In genomic region chr4:26372525-26373172, GRCh38 we compare ENCODE assay signal across 1 cellular context.
A peak's percentile ranks its signal among the peaks of the same experiment; 100 is the strongest.
TF ChIP-seq lines count a peak whose summit lies in the region.

No MANE protein-coding gene starts in this region.

TF ChIP-seq in HepG2, 621 proteins besides CTCF, POLR2A, EP300 and RAD21 (continued from another document):
- TF ChIP-seq GMEB1 (CRISPR knock-in tag; IDR thresholded peaks at IDR 0.05; ENCODE audit: borderline replicate concordance) (0 out of 2 replicates have a peak, but pooled peaks have one; percentile 22), TFDP2 (CRISPR knock-in tag; IDR thresholded peaks at IDR 0.05) (no peak), ZNF432 (CRISPR knock-in tag; IDR thresholded peaks at IDR 0.05; ENCODE audit: borderline replicate concordance) (no peak), ZNF652 (CRISPR knock-in tag; IDR thresholded peaks at IDR 0.05; ENCODE audit: borderline replicate concordance, low read depth) (no peak), ETS1 (CRISPR knock-in tag; IDR thresholded peaks at IDR 0.05) (no peak), ZNF772 (CRISPR knock-in tag; IDR thresholded peaks at IDR 0.05) (no peak), ZNF124 (CRISPR knock-in tag; IDR thresholded peaks at IDR 0.05) (no peak), HOXA3 (CRISPR knock-in tag; IDR thresholded peaks at IDR 0.05) (0 out of 2 replicates have a peak, but pooled peaks have one; percentile 37), HNF1B (CRISPR knock-in tag; IDR thresholded peaks at IDR 0.05) (0 out of 2 replicates have a peak, but pooled peaks have one; percentile 25), MEIS1 (CRISPR knock-in tag; IDR thresholded peaks at IDR 0.05; ENCODE audit: borderline replicate concordance) (no peak), ZSCAN5A (CRISPR knock-in tag; IDR thresholded peaks at IDR 0.05; ENCODE audit: borderline replicate concordance) (no peak), NCOA2 (CRISPR knock-in tag; IDR thresholded peaks at IDR 0.05) (peak; percentile 49; the same call in 1 of the 2 replicates), ISL2 (CRISPR knock-in tag; IDR thresholded peaks at IDR 0.05) (peak; percentile 67; the same call in 1 of the 2 replicates)
